Comparison of ENCODE assay signal across 12 cellular contexts in genomic region chr2:239440511-239440959, GRCh38. TPM values are rescaled to one million over a fixed set of nuclear protein-coding genes. Genes with fewer than 3 reads are reported as not detected.
DNase-seq lines count a peak whose midpoint lies in the region; ATAC-seq and TF ChIP-seq lines count a peak whose summit lies in the region.
"Had no signal": no experiment of that assay in that cellular context is flagged by ENCODE, and none has a peak within 500 bp of the region (broad histone marks: within the 10 kb centered on the region; RNA-seq: fewer than 3 reads in every experiment).

No MANE protein-coding gene starts in this region.

- H3K9me3 Mint-ChIP-seq in brain = peaks cover 4 to 11% (median 10%) of the 10 kb centered on the region in 5 experiments

- peak; percentile 62 for DNase-seq in NCI-H1092 treated with DMSO at 0.1 percent for 48 hours (lab: John Stamatoyannopoulos, UW)
- DNase-seq in NCI-H1092 (lab: John Stamatoyannopoulos, UW) = no peak
- peak; percentile 49 for DNase-seq in iPS-NIHi7 (ENCODE audit: extremely low spot score)
- DNase-seq in smooth muscle cell of the brain vasculature (ENCODE audit: low read depth, low spot score) = peak; percentile 78
- no peak for DNase-seq in T-helper 17 cell
- no peak for DNase-seq in AML-193 (lab: John Stamatoyannopoulos, UW)
- DNase-seq in GOT3 (lab: John Stamatoyannopoulos, UW) = no peak
- DNase-seq: activated T-cell treated with anti-CD3 and anti-CD28 coated beads for 4 hours, erythroblast, MG63 had no signal

- H3K27me3 Mint-ChIP-seq in brain (peaks cover 14% of the 10 kb centered on the region), T-helper 17 cell (peaks cover 34% of the 10 kb centered on the region)

- no peaks in the 10 kb centered on the region for H3K36me3 Mint-ChIP-seq in brain
- H3K36me3 Mint-ChIP-seq in T-helper 17 cell (ENCODE audit: low read depth) = peaks cover 5% of the 10 kb centered on the region
- H3K36me3 Mint-ChIP-seq: mesothelial cell of epicardium had no signal

- peak overlapping the region; percentile 64 to 83 (median 70) for H3K4me3 Mint-ChIP-seq in brain
- no peak overlapping the region for H3K4me3 Mint-ChIP-seq in T-helper 17 cell
- H3K4me3 Mint-ChIP-seq: mesothelial cell of epicardium had no signal

- H3K27ac Mint-ChIP-seq in brain (peak overlapping the region; percentile 88 to 99 (median 94)), T-helper 17 cell (no peak overlapping the region)
- H3K27ac Mint-ChIP-seq: mesothelial cell of epicardium had no signal

- H3K9me3 ChIP-seq in T-helper 17 cell (ENCODE audit: control insufficient read depth, low read length, poor library complexity, severe bottlenecking) = no peaks in the 10 kb centered on the region
- H3K9me3 ChIP-seq: MG63 had no signal

- H3K4me1 Mint-ChIP-seq in brain = peaks cover 54% of the 10 kb centered on the region
- H3K4me1 Mint-ChIP-seq in T-helper 17 cell = peaks cover 12% of the 10 kb centered on the region
- H3K4me1 Mint-ChIP-seq: mesothelial cell of epicardium had no signal

- no peak for ATAC-seq in T-helper 17 cell

- TF ChIP-seq CTCF in brain (conservative IDR thresholded peaks at IDR 0.05) = no peak

RNA-seq across cellular contexts. Expression of gene HDAC4, which starts 39.7 kb away (rescaled TPM):
- 8.5 TPM for polyA plus RNA-seq in brain (ENCODE audit: insufficient read depth, low read depth, low replicate concordance)
- total RNA-seq in T-helper 17 cell = 10 to 100 TPM; 78.9 to 79.0 TPM

Comparison
In these comparisons a context has a peak if more than half of its experiments do, and no peak if none do; other contexts are left out.
1. DNase-seq: peak in NCI-H1092 treated with DMSO at 0.1 percent for 48 hours (single experiment), iPS-NIHi7 (single experiment) and smooth muscle cell of the brain vasculature (single experiment); none in NCI-H1092 (single experiment), T-helper 17 cell (0 of 3), AML-193 (0 of 2) and GOT3 (single experiment).